ENCODE assay signal across 19 cellular contexts in genomic region chr1:3787347-3787710, GRCh38. TPM values are rescaled to one million over a fixed set of nuclear protein-coding genes. Genes with fewer than 3 reads are reported as not detected.
A peak's percentile ranks its signal among the peaks of the same experiment; 100 is the strongest.
DNase-seq lines count a peak whose midpoint lies in the region; ATAC-seq, FAIRE-seq and TF ChIP-seq lines count a peak whose summit lies in the region.
"Had no signal": no experiment of that assay in that cellular context is flagged by ENCODE, and none has a peak within 500 bp of the region (broad histone marks: within the 10 kb centered on the region; RNA-seq: fewer than 3 reads in every experiment).

No MANE protein-coding gene starts in this region.

- POLR2A ChIA-PET in WTC11 (lab: Charles Lee) (no interaction called here), K562 (lab: Yijun Ruan, JAX) (interaction anchor here (0.7 to 1.0 kb wide), 4 partner anchors 9 to 17 kb away, joined by 3 to 4 read pairs (median 3); partner anchors contain the start of gene LRRC47)

- FAIRE-seq in K562 (lab: Jason Lieb, UNC) = peak; percentile 19
- FAIRE-seq: A549 had no signal

- H3K36me3 Mint-ChIP-seq in WTC11 = peaks cover 53% of the 10 kb centered on the region
- H3K36me3 Mint-ChIP-seq in stimulated activated effector memory CD8-positive, alpha-beta T cell treated with anti-CD3 and anti-CD28 coated beads, Interleukin-12 subunit alpha, Interleukin-12 subunit beta, amount 100 ng/mL, for 72 hours = peaks cover 70% of the 10 kb centered on the region

- peaks cover 28% of the 10 kb centered on the region for H3K4me1 Mint-ChIP-seq in WTC11
- H3K4me1 Mint-ChIP-seq in stimulated activated effector memory CD8-positive, alpha-beta T cell treated with anti-CD3 and anti-CD28 coated beads, Interleukin-12 subunit alpha, Interleukin-12 subunit beta, amount 100 ng/mL, for 72 hours = peaks cover 22% of the 10 kb centered on the region
- H3K4me1 Mint-ChIP-seq: nephron had no signal

- peaks cover 11% of the 10 kb centered on the region; the same call in 1 of the 2 replicates for H4K20me1 ChIP-seq in K562 (replicated peaks; ENCODE audit: control insufficient read depth, insufficient read depth, low read length)

- H3K9me1 ChIP-seq in K562 (ENCODE audit: control insufficient read depth, insufficient read depth, low read length) = peaks cover 5% of the 10 kb centered on the region

- no peaks in the 10 kb centered on the region for H3K9me3 Mint-ChIP-seq in WTC11
- H3K9me3 Mint-ChIP-seq in stimulated activated effector memory CD8-positive, alpha-beta T cell treated with anti-CD3 and anti-CD28 coated beads, Interleukin-12 subunit alpha, Interleukin-12 subunit beta, amount 100 ng/mL, for 72 hours = no peaks in the 10 kb centered on the region
- H3K9me3 Mint-ChIP-seq: nephron had no signal

- H3K4me1 ChIP-seq in K562 (replicated peaks in 1 of 2; ENCODE audit: control insufficient read depth in 2 of 2, insufficient read depth in 2 of 2, low read length in 2 of 2) (peaks cover 0 to 43% of the 10 kb centered on the region in 2 experiments; a peak in 2 of 5 replicates), mucosa of descending colon (ENCODE audit: low read depth) (no peaks in the 10 kb centered on the region)
- H3K4me1 ChIP-seq: A549 had no signal

- 86% methylated on average over 10 of the region's 10 CpGs for WGBS in K562 (ENCODE audit: insufficient coverage, low coverage, missing lambda C conversion rate)

- CTCF ChIA-PET in WTC11 (lab: Charles Lee) = interaction anchor here (1.0 to 6.9 kb wide), 3 partner anchors 9 to 168 kb away, joined by 4 to 39 read pairs (median 4); partner anchors contain the start of gene LRRC47
- CTCF ChIA-PET in K562 (lab: Yijun Ruan, JAX; ENCODE audit: low intra/inter-chr PET ratio) = no interaction called here

- no peak overlapping the region for H3K27ac ChIP-seq in K562 (ENCODE audit: extremely low read depth, low read depth, low read length)
- H3K27ac ChIP-seq: A549, body of pancreas, right lobe of liver, transverse colon had no signal

- in situ Hi-C loops in K562 (cut with MboI) = no loop called here

- H2AFZ ChIP-seq in K562 (ENCODE audit: low read depth, low read length) = no peak overlapping the region

- BruUV-seq in K562 (replicated peaks; lab: Mats Ljungman, UMichigan) = no TSS peak

- no peak overlapping the region; a peak in 1 of 4 replicates for H3K9ac ChIP-seq in K562 (ENCODE audit: insufficient read depth in 1 of 2, low read depth in 2 of 2, low read length in 2 of 2)

- TF ChIP-seq CTCF in WTC11 (IDR thresholded peaks at IDR 0.05) (no peak), K562 (IDR thresholded peaks at IDR 0.05 in 2 of 3, conservative IDR thresholded peaks at IDR 0.05 in 1 of 3; ENCODE audit: insufficient read depth in 2 of 3, low read depth in 1 of 3, low read length in 3 of 3) (no peak), mucosa of descending colon (IDR thresholded peaks at IDR 0.05) (no peak)

- intact Hi-C loops in K562 (cut with micrococcal nuclease) (no loop called here), mucosa of descending colon (cut with DNase I, micrococcal nuclease) (no loop called here)

- TF ChIP-seq RAD21 in K562 (CRISPR knock-in tag; conservative IDR thresholded peaks at IDR 0.05 in 1 of 2, IDR thresholded peaks at IDR 0.05 in 1 of 2) = no peak

- peaks cover 45% of the 10 kb centered on the region for H3K79me2 ChIP-seq in K562 (ENCODE audit: control insufficient read depth, insufficient read depth, low read length)

- H3K9me3 ChIP-seq in K562 (replicated peaks; ENCODE audit: control insufficient read depth, insufficient read depth, low read depth, low read length) (no peaks in the 10 kb centered on the region), mucosa of descending colon (no peaks in the 10 kb centered on the region)
- H3K9me3 ChIP-seq: A549, body of pancreas, right lobe of liver, transverse colon had no signal

- H3K27ac Mint-ChIP-seq in WTC11 = peak overlapping the region; percentile 74; the same call in 1 of the 2 replicates
- H3K27ac Mint-ChIP-seq in stimulated activated effector memory CD8-positive, alpha-beta T cell treated with anti-CD3 and anti-CD28 coated beads, Interleukin-12 subunit alpha, Interleukin-12 subunit beta, amount 100 ng/mL, for 72 hours = peak overlapping the region; percentile 92
- H3K27ac Mint-ChIP-seq: nephron had no signal

- H3K4me3 ChIP-seq in K562 = no peak overlapping the region
- no peak overlapping the region for H3K4me3 ChIP-seq in mucosa of descending colon
- H3K4me3 ChIP-seq: A549, body of pancreas, right lobe of liver, transverse colon had no signal

- no peak overlapping the region for H3K4me3 Mint-ChIP-seq in WTC11
- peak overlapping the region; percentile 68 for H3K4me3 Mint-ChIP-seq in stimulated activated effector memory CD8-positive, alpha-beta T cell treated with anti-CD3 and anti-CD28 coated beads, Interleukin-12 subunit alpha, Interleukin-12 subunit beta, amount 100 ng/mL, for 72 hours
- H3K4me3 Mint-ChIP-seq: nephron had no signal

- no peak for TF ChIP-seq POLR2A in K562 (conservative IDR thresholded peaks at IDR 0.05)

- no peak overlapping the region for H3K4me2 ChIP-seq in K562 (ENCODE audit: insufficient read depth, low read length)
- H3K4me2 ChIP-seq: A549 had no signal

- no peak for TF ChIP-seq EP300 in K562 (IDR thresholded peaks at IDR 0.05; ENCODE audit: low read length)

- ATAC-seq in WTC11 = no peak
- no peak for ATAC-seq in K562
- peak; percentile 98 for ATAC-seq in stimulated activated effector memory CD8-positive, alpha-beta T cell treated with anti-CD3 and anti-CD28 coated beads, Interleukin-12 subunit alpha, Interleukin-12 subunit beta, amount 100 ng/mL, for 72 hours
- no peak for ATAC-seq in mucosa of descending colon
- ATAC-seq: A549, body of pancreas, left colon, right lobe of liver had no signal

- DNase-seq in activated CD8-positive, alpha-beta memory T cell treated with anti-CD3 and anti-CD28 coated beads, Interleukin-2, amount 50 U/mL, for 24 hours (ENCODE audit: extremely low read depth) = peak; percentile 19
- no peak for DNase-seq in activated CD8-positive, alpha-beta memory T cell treated with anti-CD3 and anti-CD28 coated beads, Interleukin-2, amount 50 U/mL, for 4 hours
- DNase-seq in WTC11 (ENCODE audit: low spot score) (no peak), K562 (ENCODE audit: extremely low read depth in 1 of 4, low spot score in 3 of 4) (no peak), mucosa of descending colon (no peak), NCI-H1417 treated with DMSO at 0.1 percent for 48 hours (lab: John Stamatoyannopoulos, UW) (no peak), SHP77 (lab: John Stamatoyannopoulos, UW) (no peak)
- peak in 1 of 2 donors; percentile 84 for DNase-seq in stimulated activated effector memory CD8-positive, alpha-beta T cell treated with anti-CD3 and anti-CD28 coated beads, Interleukin-12 subunit alpha, Interleukin-12 subunit beta, amount 100 ng/mL, for 72 hours (ENCODE audit: low spot score in 2 of 2)
- DNase-seq: body of pancreas, Karpas-422, left colon, NCI-H1694 treated with DMSO at 0.1 percent for 48 hours, NCI-H774, right lobe of liver, SHP77 treated with DMSO at 0.1 percent for 48 hours, transverse colon had no signal

- H3K27me3 ChIP-seq in K562 (ENCODE audit: control insufficient read depth in 2 of 2, insufficient read depth in 2 of 2, low read length in 2 of 2) = no peaks in the 10 kb centered on the region
- H3K27me3 ChIP-seq: body of pancreas, right lobe of liver, transverse colon had no signal

- H3K36me3 ChIP-seq in K562 (ENCODE audit: control insufficient read depth, insufficient read depth, low read length) (peaks cover 94% of the 10 kb centered on the region), mucosa of descending colon (ENCODE audit: low read depth) (peaks cover 17% of the 10 kb centered on the region)

- H3K27me3 Mint-ChIP-seq in WTC11 (ENCODE audit: low read depth) = no peaks in the 10 kb centered on the region

RNA-seq across cellular contexts. Expression of gene LRRC47, which starts 9.0 kb away (rescaled TPM):
- total RNA-seq in WTC11 (2021) (70.6 to 92.4 TPM (median 71.0 TPM) in 3 replicates), K562 (2014; rRNA removed) (44.3 and 45.5 TPM in 2 replicates), K562 (2014; rRNA removed; fragmentation: Illumina TruSeq; extraction: Trizol) (40.8 and 43.7 TPM in 2 replicates), K562 (2015; rRNA removed; fragmentation: Illumina TruSeq; extraction: Trizol) (33.5 and 35.1 TPM in 2 replicates), K562 (2021) (68.0 and 68.5 TPM in 2 replicates), mucosa of descending colon (10 to 100 TPM; 33.2 to 58.9 (median 34.7) TPM)
- total RNA-seq in K562 (2011; cell fraction: chromatin; rRNA removed; ENCODE audit: low replicate concordance) = 34.3 and 41.1 TPM in 2 replicates
- 26.5 and 28.3 TPM in 2 replicates for total RNA-seq in K562 (2011; cell fraction: nucleolus; rRNA removed)
- 21.3 and 26.0 TPM in 2 replicates for total RNA-seq in K562 (2011; cell fraction: nucleoplasm; rRNA removed)
- polyA plus RNA-seq in K562 (2011; rRNA removed) (34.2 and 45.2 TPM in 2 replicates), K562 (2014; fragmentation: Illumina TruSeq; extraction: Trizol) (36.6 and 48.7 TPM in 2 replicates), K562 (2014; fragmentation: Nextera tagmentation; extraction: Ambion mirVana) (1 to 10 TPM; 4.6 to 5.3 TPM), K562 (2014; rRNA removed) (30.6 and 35.9 TPM in 2 replicates)
- polyA plus RNA-seq in K562 (2011; cell fraction: cytosol; rRNA removed) = 20.3 and 23.8 TPM in 2 replicates
- 24.3 and 29.5 TPM in 2 replicates for polyA plus RNA-seq in K562 (2011; cell fraction: nucleus; rRNA removed)
- 29.3 and 57.5 TPM in 2 replicates for polyA plus RNA-seq in K562 (2012)
- 22.8 and 40.7 TPM in 2 replicates for polyA minus RNA-seq in K562 (2011; rRNA and poly(A)+ RNA removed)
- 12.9 and 21.0 TPM in 2 replicates for polyA minus RNA-seq in K562 (2011; cell fraction: cytosol; rRNA and poly(A)+ RNA removed)
- polyA minus RNA-seq in K562 (2011; cell fraction: nucleus; rRNA and poly(A)+ RNA removed) = 8.6 and 10.7 TPM in 2 replicates

RNA-seq across cellular contexts. Expression of gene SMIM1, which starts 14.8 kb away (rescaled TPM):
- total RNA-seq in WTC11 (2021) = 10.2 to 11.1 TPM (median 10.3 TPM) in 3 replicates
- total RNA-seq in K562 (2011; cell fraction: chromatin; rRNA removed; ENCODE audit: low replicate concordance) = 5.3 and 30.5 TPM in 2 replicates
- 40.4 and 40.7 TPM in 2 replicates for total RNA-seq in K562 (2011; cell fraction: nucleolus; rRNA removed)
- total RNA-seq in K562 (2011; cell fraction: nucleoplasm; rRNA removed) = 9.1 and 19.0 TPM in 2 replicates
- 85.6 and 123 TPM in 2 replicates for total RNA-seq in K562 (2014; rRNA removed)
- total RNA-seq in K562 (2014; rRNA removed; fragmentation: Illumina TruSeq; extraction: Trizol) = 1.8 and 2.3 TPM in 2 replicates
- total RNA-seq in K562 (2015; rRNA removed; fragmentation: Illumina TruSeq; extraction: Trizol) = 31.5 and 44.3 TPM in 2 replicates
- 125 and 150 TPM in 2 replicates for total RNA-seq in K562 (2021)
- polyA plus RNA-seq in K562 (2011; rRNA removed) = 9.2 and 18.1 TPM in 2 replicates
- 36.5 and 175 TPM in 2 replicates for polyA plus RNA-seq in K562 (2011; cell fraction: cytosol; rRNA removed)
- 13.1 and 20.5 TPM in 2 replicates for polyA plus RNA-seq in K562 (2011; cell fraction: nucleus; rRNA removed)
- polyA plus RNA-seq in K562 (2012) = 41.4 and 55.0 TPM in 2 replicates
- polyA plus RNA-seq in K562 (2014; fragmentation: Illumina TruSeq; extraction: Trizol) = 5.0 and 24.5 TPM in 2 replicates
- 10 to 100 TPM; 11.1 to 24.3 TPM for polyA plus RNA-seq in K562 (2014; fragmentation: Nextera tagmentation; extraction: Ambion mirVana)
- polyA plus RNA-seq in K562 (2014; rRNA removed) = 60.6 and 93.3 TPM in 2 replicates
- 1.9 and 3.0 TPM in 2 replicates for polyA minus RNA-seq in K562 (2011; rRNA and poly(A)+ RNA removed)
- 41.1 and 43.1 TPM in 2 replicates for polyA minus RNA-seq in K562 (2011; cell fraction: cytosol; rRNA and poly(A)+ RNA removed)
- 43.8 and 48.5 TPM in 2 replicates for polyA minus RNA-seq in K562 (2011; cell fraction: nucleus; rRNA and poly(A)+ RNA removed)
- total RNA-seq in mucosa of descending colon = 10 to 100 TPM in 1 of 3 donors, 1 to 10 TPM in 2; 1.6 to 16.1 (median 2.6) TPM
- total RNA-seq: transverse colon had no signal

RNA-seq across cellular contexts. Expression of gene CCDC27, which starts 35.1 kb away (rescaled TPM):
- total RNA-seq in WTC11 (2021) (0.13 to 0.25 TPM (median 0.23 TPM) in 3 replicates), K562 (2014; rRNA removed) (not detected in 2 replicates), K562 (2014; rRNA removed; fragmentation: Illumina TruSeq; extraction: Trizol) (0.04 TPM in 1 of 2 replicates, not detected in the other), K562 (2015; rRNA removed; fragmentation: Illumina TruSeq; extraction: Trizol) (not detected in 2 replicates), K562 (2021) (not detected in 2 replicates), mucosa of descending colon (not detected)
- not detected in 2 replicates for total RNA-seq in K562 (2011; cell fraction: chromatin; rRNA removed; ENCODE audit: low replicate concordance)
- total RNA-seq in K562 (2011; cell fraction: nucleolus; rRNA removed) = not detected in 2 replicates
- not detected in 2 replicates for total RNA-seq in K562 (2011; cell fraction: nucleoplasm; rRNA removed)
- polyA plus RNA-seq in K562 (2011; rRNA removed) (not detected in 2 replicates), K562 (2014; fragmentation: Illumina TruSeq; extraction: Trizol) (not detected in 2 replicates), K562 (2014; fragmentation: Nextera tagmentation; extraction: Ambion mirVana) (under 1 TPM in 1 of 2 experiments, not detected in 1; 0.01 TPM), K562 (2014; rRNA removed) (not detected in 2 replicates)
- polyA plus RNA-seq in K562 (2011; cell fraction: cytosol; rRNA removed) = not detected in 2 replicates
- polyA plus RNA-seq in K562 (2011; cell fraction: nucleus; rRNA removed) = not detected in 2 replicates
- polyA plus RNA-seq in K562 (2012) = 0.05 TPM in 1 of 2 replicates, not detected in the other
- polyA minus RNA-seq in K562 (2011; rRNA and poly(A)+ RNA removed) = not detected in 2 replicates
- polyA minus RNA-seq in K562 (2011; cell fraction: cytosol; rRNA and poly(A)+ RNA removed) = not detected in 2 replicates
- polyA minus RNA-seq in K562 (2011; cell fraction: nucleus; rRNA and poly(A)+ RNA removed) = not detected in 2 replicates
- total RNA-seq: body of pancreas, glomerular endothelial cell, left colon, right lobe of liver, transverse colon had no signal
- polyA plus RNA-seq: A549 had no signal
